In the genomic region with DNA sequence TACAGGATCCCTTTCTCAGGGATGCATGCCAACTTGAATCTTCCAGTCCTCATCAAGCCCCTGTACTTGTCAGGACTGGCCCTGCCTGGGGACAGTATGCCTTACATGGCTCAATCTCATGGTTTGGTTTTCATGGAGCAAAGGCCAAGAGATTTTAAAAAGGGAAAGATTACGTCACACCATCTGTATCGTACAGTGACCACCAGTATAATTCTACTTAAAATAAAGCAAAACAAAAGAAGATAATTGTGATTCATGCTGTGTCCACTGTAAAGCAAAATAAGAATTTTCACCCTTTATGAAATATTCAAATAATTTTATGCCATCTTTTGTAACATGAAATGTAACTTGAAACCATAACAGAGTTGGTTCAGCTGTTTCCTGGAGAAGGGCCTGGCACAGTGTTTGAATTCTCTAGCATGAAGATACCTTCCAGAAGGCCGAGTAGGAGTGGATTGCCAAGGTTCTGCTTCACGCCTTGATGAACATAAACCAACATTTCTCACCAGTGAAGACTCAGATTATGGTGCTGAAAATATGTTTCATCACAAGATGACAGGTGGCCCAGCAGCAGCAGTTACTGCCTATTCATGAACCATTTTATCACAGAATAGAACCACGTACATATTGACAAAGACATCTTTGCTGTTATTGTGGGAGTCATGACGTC, we compare ENCODE assay signal across 14 cellular contexts.
DNase-seq lines count a peak whose midpoint lies in the region; ATAC-seq and TF ChIP-seq lines count a peak whose summit lies in the region.
"Had no signal": no experiment of that assay in that cellular context is flagged by ENCODE, and none has a peak within 500 bp of the region (broad histone marks: within the 10 kb centered on the region; RNA-seq: fewer than 3 reads in every experiment).

No MANE protein-coding gene starts in this region.

- H3K36me3 Mint-ChIP-seq in T-cell = no peaks in the 10 kb centered on the region
- H3K36me3 Mint-ChIP-seq: mesothelial cell of epicardium had no signal

- no peaks in the 10 kb centered on the region for H3K27me3 Mint-ChIP-seq in T-cell

- no peak overlapping the region for H3K27ac Mint-ChIP-seq in T-cell
- H3K27ac Mint-ChIP-seq: dendritic cell treated with granulocyte-macrophage colony-stimulating factor and Interleukin-4, amounts not matched to agents 40 ng/mL and 50 ng/mL, for 4 days; mesothelial cell of epicardium had no signal

- CTCF ChIA-PET in T-cell (lab: Charles Lee) = no interaction called here

- H3K4me3 Mint-ChIP-seq in T-cell = no peak overlapping the region
- H3K4me3 Mint-ChIP-seq: dendritic cell treated with granulocyte-macrophage colony-stimulating factor and Interleukin-4, amounts not matched to agents 40 ng/mL and 50 ng/mL, for 4 days; mesothelial cell of epicardium had no signal

- no peaks in the 10 kb centered on the region for H3K4me1 Mint-ChIP-seq in T-cell

- H3K9me3 Mint-ChIP-seq in T-cell = no peaks in the 10 kb centered on the region
- H3K9me3 Mint-ChIP-seq: dendritic cell treated with granulocyte-macrophage colony-stimulating factor and Interleukin-4, amounts not matched to agents 40 ng/mL and 50 ng/mL, for 4 days; mesothelial cell of epicardium had no signal

- no peak overlapping the region for H3K4me3 ChIP-seq in astrocyte of the spinal cord (ENCODE audit: low read depth, low read length)
- H3K4me3 ChIP-seq: Peyer's patch, testis had no signal

- ATAC-seq in T-cell (replicated peaks in 1 of 4) = no peak
- no peak for ATAC-seq in GM19035 (IDR thresholded peaks at IDR 0.05; ENCODE audit: unreplicated experiment)
- no peak for ATAC-seq in HG03045 (IDR thresholded peaks at IDR 0.05; ENCODE audit: unreplicated experiment)

- in situ Hi-C loops in astrocyte of the spinal cord (cut with HindIII; ENCODE audit: low sequenced_read_pairs) = no loop called here

- TF ChIP-seq CTCF in astrocyte of the spinal cord (IDR thresholded peaks at IDR 0.05; ENCODE audit: low read depth, low read length) = no peak

- DNase-seq in DMS53 (lab: John Stamatoyannopoulos, UW) (peak; percentile 86), NCI-H1694 treated with DMSO at 0.1 percent for 48 hours (lab: John Stamatoyannopoulos, UW) (peak; percentile 75), astrocyte of the spinal cord (ENCODE audit: low read depth, low spot score) (peak; percentile 7), kidney tubule cell (ENCODE audit: low spot score) (peak; percentile 13), T-cell (no peak), NCI-H345 (lab: John Stamatoyannopoulos, UW) (no peak)
- DNase-seq: AML-193, nucleus accumbens, Peyer's patch, testis had no signal

- POLR2A ChIA-PET in T-cell (lab: Charles Lee) = no interaction called here

Comparison
In these comparisons a context has a peak if more than half of its experiments do, and no peak if none do; other contexts are left out.
1. DNase-seq: peak in DMS53 (single experiment), NCI-H1694 treated with DMSO at 0.1 percent for 48 hours (single experiment), astrocyte of the spinal cord (single experiment) and kidney tubule cell (single experiment); none in T-cell (0 of 34) and NCI-H345 (single experiment).